In genomic region chr16:68085259-68086071, GRCh38 we compare ENCODE assay signal across 1 cellular context.
TF ChIP-seq lines count a peak whose summit lies in the region.

Gene NFATC3 (plus strand): TSS chr16:68085370. CDS start chr16:68085682, 312 bp downstream.

TF ChIP-seq in WTC11, 78 proteins besides CTCF, POLR2A, EP300 and RAD21 (continued from another document and continues in another):
- TF ChIP-seq AR (CRISPR knock-in tag; IDR thresholded peaks at IDR 0.05) (no peak), NR1H2 (CRISPR knock-in tag; IDR thresholded peaks at IDR 0.05) (no peak), ZBTB43 (CRISPR knock-in tag; IDR thresholded peaks at IDR 0.05) (no peak), ZNF263 (CRISPR knock-in tag; IDR thresholded peaks at IDR 0.05; ENCODE audit: low read depth) (no peak), ZNF396 (CRISPR knock-in tag; IDR thresholded peaks at IDR 0.05; ENCODE audit: borderline replicate concordance) (no peak), TCF7 (CRISPR knock-in tag; IDR thresholded peaks at IDR 0.05; ENCODE audit: low read depth) (no peak), ZNF121 (CRISPR knock-in tag; IDR thresholded peaks at IDR 0.05) (peak; percentile 94), ZNF317 (CRISPR knock-in tag; IDR thresholded peaks at IDR 0.05; ENCODE audit: borderline replicate concordance, low read depth) (no peak), PREB (CRISPR knock-in tag; IDR thresholded peaks at IDR 0.05; ENCODE audit: borderline replicate concordance) (no peak), ETV6 (CRISPR knock-in tag; IDR thresholded peaks at IDR 0.05) (no peak), ZMAT4 (CRISPR knock-in tag; IDR thresholded peaks at IDR 0.05) (no peak), NR3C1 (CRISPR knock-in tag; conservative IDR thresholded peaks at IDR 0.05; ENCODE audit: low read depth) (no peak), NR2C2 (CRISPR knock-in tag; IDR thresholded peaks at IDR 0.05) (no peak), OVOL2 (CRISPR knock-in tag; IDR thresholded peaks at IDR 0.05; ENCODE audit: borderline replicate concordance) (no peak), SP1 (CRISPR knock-in tag; conservative IDR thresholded peaks at IDR 0.05) (peak; percentile 53; the same call in 1 of the 2 replicates), ATF6 (CRISPR knock-in tag; IDR thresholded peaks at IDR 0.05) (no peak), CREB1 (CRISPR knock-in tag; IDR thresholded peaks at IDR 0.05) (no peak), E2F1 (CRISPR knock-in tag; IDR thresholded peaks at IDR 0.05) (no peak), FOXJ3 (CRISPR knock-in tag; IDR thresholded peaks at IDR 0.05; ENCODE audit: borderline replicate concordance) (no peak), CDX4 (CRISPR knock-in tag; IDR thresholded peaks at IDR 0.05; ENCODE audit: borderline replicate concordance) (no peak), E2F5 (CRISPR knock-in tag; IDR thresholded peaks at IDR 0.05) (no peak), RORB (CRISPR knock-in tag; IDR thresholded peaks at IDR 0.05) (no peak), ATF1 (CRISPR knock-in tag; IDR thresholded peaks at IDR 0.05) (0 out of 2 replicates have a peak, but pooled peaks have one; percentile 55), NFATC4 (CRISPR knock-in tag; IDR thresholded peaks at IDR 0.05) (no peak), PRDM15 (CRISPR knock-in tag; IDR thresholded peaks at IDR 0.05) (no peak), NFE2L1 (CRISPR knock-in tag; IDR thresholded peaks at IDR 0.05) (no peak), ESRRA (CRISPR knock-in tag; IDR thresholded peaks at IDR 0.05; ENCODE audit: borderline replicate concordance) (no peak; the same call in 1 of the 2 replicates), HMGXB4 (CRISPR knock-in tag; IDR thresholded peaks at IDR 0.05) (peak; percentile 75; the same call in 1 of the 2 replicates), ZNF512 (CRISPR knock-in tag; IDR thresholded peaks at IDR 0.05; ENCODE audit: borderline replicate concordance) (no peak), AFF4 (CRISPR knock-in tag; IDR thresholded peaks at IDR 0.05; ENCODE audit: borderline replicate concordance) (no peak), SMAD3 (CRISPR knock-in tag; IDR thresholded peaks at IDR 0.05; ENCODE audit: borderline replicate concordance) (no peak), ZNF138 (CRISPR knock-in tag; conservative IDR thresholded peaks at IDR 0.05) (no peak), PRRX2 (CRISPR knock-in tag; IDR thresholded peaks at IDR 0.05) (no peak)
